ENCODE assay signal across 10 cellular contexts in genomic region chr17:63552211-63552610, GRCh38. TPM values are rescaled to one million over a fixed set of nuclear protein-coding genes. Genes with fewer than 3 reads are reported as not detected.
DNase-seq lines count a peak whose midpoint lies in the region; ATAC-seq, FAIRE-seq and TF ChIP-seq lines count a peak whose summit lies in the region.
"Had no signal": no experiment of that assay in that cellular context is flagged by ENCODE, and none has a peak within 500 bp of the region (broad histone marks: within the 10 kb centered on the region; RNA-seq: fewer than 3 reads in every experiment).

No MANE protein-coding gene starts in this region.

- in situ Hi-C loops in Panc1 (cut with HindIII; ENCODE audit: low pct_unique_long_range_greater_than_20kb, low sequenced_read_pairs): no loop called here
- in situ Hi-C loops in gastrocnemius medialis (cut with MboI; ENCODE audit: low sequenced_read_pairs in 4 of 4): no loop called here

- peak overlapping the region; percentile 1; the same call in 1 of the 2 replicates for H3K27ac ChIP-seq in Panc1 (ENCODE audit: low read length)
- no peak overlapping the region for H3K27ac ChIP-seq in gastrocnemius medialis

- peak overlapping the region; percentile 85 for H3K4me3 ChIP-seq in GM08714 (ENCODE audit: low read length)
- peak overlapping the region; percentile 79 to 88 for H3K4me3 ChIP-seq in Panc1 (ENCODE audit: low read depth in 2 of 2, low read length in 2 of 2)
- peak overlapping the region; percentile 98 for H3K4me3 ChIP-seq in epithelial cell of proximal tubule (ENCODE audit: low read depth, low read length)
- H3K4me3 ChIP-seq in gastrocnemius medialis: peak overlapping the region in 3 of 4 donors; percentile 91 to 97 (median 95)

- no TSS peak for BruUV-seq in Panc1 (replicated peaks; lab: Mats Ljungman, UMichigan)

- intact Hi-C loops in Panc1 (cut with micrococcal nuclease; ENCODE audit: unreplicated experiment) (no loop called here), gastrocnemius medialis (cut with DNase I; ENCODE audit: low total_unique reads) (no loop called here)

- FAIRE-seq in urothelium cell line (lab: Jason Lieb, UNC): no peak

- H3K36me3 ChIP-seq in Panc1 (ENCODE audit: control insufficient read depth, insufficient read depth, low read length): peaks cover 4% of the 10 kb centered on the region; the same call in 1 of the 2 replicates
- H3K36me3 ChIP-seq in gastrocnemius medialis: no peaks in the 10 kb centered on the region

- ATAC-seq in Panc1 (no peak), gastrocnemius medialis (no peak), HG03432 (IDR thresholded peaks at IDR 0.05; ENCODE audit: unreplicated experiment) (no peak)

- no peak for TF ChIP-seq POLR2A in gastrocnemius medialis (IDR thresholded peaks at IDR 0.05)

- H3K4me1 ChIP-seq in Panc1 (ENCODE audit: control insufficient read depth, insufficient read depth, low read length) (peaks cover 12% of the 10 kb centered on the region), gastrocnemius medialis (peaks cover 46 to 53% of the 10 kb centered on the region in 2 donors)

- POLR2A ChIA-PET in Panc1 (lab: Charles Lee): no interaction called here

- CTCF ChIA-PET in Panc1 (lab: Charles Lee): interaction anchor here (0.6 kb wide), 1 partner anchor 127 kb away, joined by 5 read pairs; no protein-coding TSS in a partner anchor

- DNase-seq in Panc1 (ENCODE audit: low read depth, low spot score) (no peak), epithelial cell of proximal tubule (ENCODE audit: low read depth) (no peak), gastrocnemius medialis (no peak), urothelium cell line (ENCODE audit: low spot score) (no peak), NCI-H146 treated with DMSO at 0.1 percent for 48 hours (lab: John Stamatoyannopoulos, UW; ENCODE audit: unreplicated experiment) (no peak), Kasumi-1 (lab: John Stamatoyannopoulos, UW) (no peak)
- DNase-seq: NCI-H510A treated with DMSO at 0.1 percent for 48 hours had no signal

- peaks cover 6% of the 10 kb centered on the region; the same call in 1 of the 2 replicates for H3K9me3 ChIP-seq in Panc1 (ENCODE audit: control insufficient read depth, insufficient read depth, low read depth, low read length)
- H3K9me3 ChIP-seq in gastrocnemius medialis: no peaks in the 10 kb centered on the region

- TF ChIP-seq CTCF in Panc1 (IDR thresholded peaks at IDR 0.05): no peak
- TF ChIP-seq CTCF in epithelial cell of proximal tubule (conservative IDR thresholded peaks at IDR 0.05; ENCODE audit: low read depth, low read length): no peak
- TF ChIP-seq CTCF in gastrocnemius medialis (IDR thresholded peaks at IDR 0.05 in 4 of 5, conservative IDR thresholded peaks at IDR 0.05 in 1 of 5): no peak

- H3K27me3 ChIP-seq in Panc1 (ENCODE audit: control insufficient read depth, insufficient read depth, low read length): no peaks in the 10 kb centered on the region
- no peaks in the 10 kb centered on the region for H3K27me3 ChIP-seq in gastrocnemius medialis

RNA-seq across cellular contexts. Expression of gene DCAF7, which starts 1.9 kb away (rescaled TPM):
- 60.4 TPM for total RNA-seq in Panc1 (2021; ENCODE audit: unreplicated experiment)
- 45.1 TPM for polyA plus RNA-seq in Panc1 (2012; ENCODE audit: insufficient read length)
- total RNA-seq in epithelial cell of proximal tubule: 36.1 and 45.8 TPM in 2 replicates
- 10 to 100 TPM; 16.5 to 34.1 (median 22.0) TPM for total RNA-seq in gastrocnemius medialis

RNA-seq across cellular contexts. Expression of gene KCNH6, which starts 29.1 kb away (rescaled TPM):
- total RNA-seq in Panc1 (2021; ENCODE audit: unreplicated experiment): not detected
- polyA plus RNA-seq in Panc1 (2012; ENCODE audit: insufficient read length): 0.07 TPM
- not detected in 2 replicates for total RNA-seq in epithelial cell of proximal tubule
- total RNA-seq in gastrocnemius medialis: not detected
- total RNA-seq: dermis microvascular lymphatic vessel endothelial cell had no signal

RNA-seq across cellular contexts. Expression of gene TACO1, which starts 48.5 kb away (rescaled TPM):
- total RNA-seq in Panc1 (2021; ENCODE audit: unreplicated experiment) (17.9 TPM), epithelial cell of proximal tubule (22.8 and 32.8 TPM in 2 replicates), gastrocnemius medialis (10 to 100 TPM; 28.7 to 37.4 (median 30.6) TPM)
- polyA plus RNA-seq in Panc1 (2012; ENCODE audit: insufficient read length): 18.6 TPM
